Comparison of ENCODE assay signal across 8 cellular contexts in the genomic region with DNA sequence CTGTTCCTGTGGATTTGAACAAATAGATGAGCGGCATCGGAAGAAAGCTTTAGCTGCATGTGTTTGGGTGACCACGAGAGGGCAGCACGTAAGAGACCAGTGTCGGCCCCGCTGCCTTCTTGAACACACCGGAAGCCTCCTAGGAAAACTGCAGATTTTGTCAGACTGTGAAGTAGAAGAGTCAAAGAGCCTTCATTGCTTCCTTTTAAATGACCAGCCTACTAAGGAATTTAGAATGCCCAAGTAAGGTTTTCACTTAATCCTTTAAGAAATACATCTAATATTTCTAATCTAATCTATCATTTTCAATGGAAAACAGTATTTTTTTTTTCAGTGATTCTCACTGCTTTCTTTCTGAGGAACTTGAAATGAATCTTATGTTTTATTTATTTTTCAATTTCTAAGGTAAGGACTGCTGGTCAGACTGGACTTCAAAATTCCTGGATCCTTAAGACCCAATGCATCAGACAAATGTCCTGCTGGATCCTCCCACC. TPM values are rescaled to one million over a fixed set of nuclear protein-coding genes. Genes with fewer than 3 reads are reported as not detected.
DNase-seq lines count a peak whose midpoint lies in the region; ATAC-seq and TF ChIP-seq lines count a peak whose summit lies in the region.
"Had no signal": no experiment of that assay in that cellular context is flagged by ENCODE, and none has a peak within 500 bp of the region (broad histone marks: within the 10 kb centered on the region; RNA-seq: fewer than 3 reads in every experiment).

No MANE protein-coding gene starts in this region.

- intact Hi-C loops in PC-3 (cut with micrococcal nuclease), result loop anchor here (10.0 kb wide), 1 partner anchor 320 kb away; no protein-coding TSS in a partner anchor

- H3K4me1 ChIP-seq in KMS-11 (ENCODE audit: low read depth, poor library complexity, severe bottlenecking), result peaks cover 74% of the 10 kb centered on the region
- H3K4me1 ChIP-seq in PC-3 (ENCODE audit: insufficient read depth, low read length), result no peaks in the 10 kb centered on the region

- H3K27ac ChIP-seq in KMS-11 (peak overlapping the region; percentile 93), PC-3 (ENCODE audit: low read length) (no peak overlapping the region)
- H3K27ac ChIP-seq: skin epidermis had no signal

- H3K4me2 ChIP-seq in KMS-11, result peak overlapping the region; percentile 61
- H3K4me2 ChIP-seq in PC-3 (ENCODE audit: low read length), result no peak overlapping the region

- H3K9me2 ChIP-seq in PC-3 (replicated peaks; ENCODE audit: low read length), result no peaks in the 10 kb centered on the region

- peak overlapping the region; percentile 38; the same call in 1 of the 2 replicates for H2AFZ ChIP-seq in KMS-11 (ENCODE audit: low read depth)
- H2AFZ ChIP-seq in PC-3 (ENCODE audit: low read length), result no peak overlapping the region

- H3K36me3 ChIP-seq in KMS-11 (ENCODE audit: insufficient read depth), result no peaks in the 10 kb centered on the region
- no peaks in the 10 kb centered on the region for H3K36me3 ChIP-seq in PC-3 (ENCODE audit: low read depth, low read length)

- no peaks in the 10 kb centered on the region for H3F3A ChIP-seq in PC-3 (ENCODE audit: low read length, unreplicated experiment)

- peaks cover 29% of the 10 kb centered on the region for H3K27me3 Mint-ChIP-seq in activated T-cell treated with anti-CD3 and anti-CD28 coated beads, Interleukin-2, amount 50 U/mL, for 24 hours
- peaks cover 64% of the 10 kb centered on the region for H3K27me3 Mint-ChIP-seq in nephron progenitor cell (ENCODE audit: low read depth, poor library complexity)
- peaks cover 17% of the 10 kb centered on the region for H3K27me3 Mint-ChIP-seq in stimulated activated naive CD8-positive, alpha-beta T cell treated with anti-CD3 and anti-CD28 coated beads, Interleukin-15, amount 100 ng/mL, for 72 hours

- H3K4me3 Mint-ChIP-seq in activated T-cell treated with anti-CD3 and anti-CD28 coated beads, Interleukin-2, amount 50 U/mL, for 24 hours, result no peak overlapping the region
- H3K4me3 Mint-ChIP-seq in nephron progenitor cell, result no peak overlapping the region
- no peak overlapping the region for H3K4me3 Mint-ChIP-seq in stimulated activated naive CD8-positive, alpha-beta T cell treated with anti-CD3 and anti-CD28 coated beads, Interleukin-15, amount 100 ng/mL, for 72 hours

- BruUV-seq in PC-3 (replicated peaks; lab: Mats Ljungman, UMichigan), result no TSS peak

- no peaks in the 10 kb centered on the region for H3K27me3 ChIP-seq in KMS-11 (ENCODE audit: insufficient read depth, low read depth)
- H3K27me3 ChIP-seq in PC-3 (ENCODE audit: low read length), result no peaks in the 10 kb centered on the region; the same call in 1 of the 2 replicates

- H3K79me2 ChIP-seq in KMS-11 (ENCODE audit: insufficient read depth, low read depth), result no peaks in the 10 kb centered on the region
- H3K79me2 ChIP-seq in PC-3 (ENCODE audit: low read length), result no peaks in the 10 kb centered on the region

- H3K9ac ChIP-seq in KMS-11, result peak overlapping the region; percentile 56
- H3K9ac ChIP-seq in PC-3 (ENCODE audit: low read length), result no peak overlapping the region

- H3K4me3 ChIP-seq in KMS-11 (IDR thresholded peaks at IDR 0.05; ENCODE audit: insufficient read depth, low read depth, low read length), result no peak overlapping the region
- H3K4me3 ChIP-seq in PC-3 (ENCODE audit: low read length), result no peak overlapping the region
- H3K4me3 ChIP-seq in fibroblast of mammary gland (ENCODE audit: control insufficient read depth, low read depth, low read length), result no peak overlapping the region
- H3K4me3 ChIP-seq: skin epidermis had no signal

- no peak overlapping the region for H3K27ac Mint-ChIP-seq in activated T-cell treated with anti-CD3 and anti-CD28 coated beads, Interleukin-2, amount 50 U/mL, for 24 hours
- no peak overlapping the region for H3K27ac Mint-ChIP-seq in nephron progenitor cell
- no peak overlapping the region for H3K27ac Mint-ChIP-seq in stimulated activated naive CD8-positive, alpha-beta T cell treated with anti-CD3 and anti-CD28 coated beads, Interleukin-15, amount 100 ng/mL, for 72 hours

- POLR2A ChIA-PET in PC-3 (lab: Charles Lee; ENCODE audit: unreplicated experiment), result no interaction called here

- H3K9me3 Mint-ChIP-seq in activated T-cell treated with anti-CD3 and anti-CD28 coated beads, Interleukin-2, amount 50 U/mL, for 24 hours, result no peaks in the 10 kb centered on the region
- H3K9me3 Mint-ChIP-seq in nephron progenitor cell, result no peaks in the 10 kb centered on the region
- H3K9me3 Mint-ChIP-seq in stimulated activated naive CD8-positive, alpha-beta T cell treated with anti-CD3 and anti-CD28 coated beads, Interleukin-15, amount 100 ng/mL, for 72 hours, result no peaks in the 10 kb centered on the region

- no peaks in the 10 kb centered on the region for H3K36me3 Mint-ChIP-seq in activated T-cell treated with anti-CD3 and anti-CD28 coated beads, Interleukin-2, amount 50 U/mL, for 24 hours (ENCODE audit: low read depth)
- no peaks in the 10 kb centered on the region for H3K36me3 Mint-ChIP-seq in nephron progenitor cell (ENCODE audit: low read depth)

- CTCF ChIA-PET in PC-3 (lab: Charles Lee), result interaction anchor here (1.0 kb wide), 1 partner anchor 316 kb away, joined by 6 read pairs; no protein-coding TSS in a partner anchor

- H3K4me1 Mint-ChIP-seq in activated T-cell treated with anti-CD3 and anti-CD28 coated beads, Interleukin-2, amount 50 U/mL, for 24 hours (ENCODE audit: low read depth), result peaks cover 11% of the 10 kb centered on the region
- peaks cover 9% of the 10 kb centered on the region for H3K4me1 Mint-ChIP-seq in nephron progenitor cell
- H3K4me1 Mint-ChIP-seq in stimulated activated naive CD8-positive, alpha-beta T cell treated with anti-CD3 and anti-CD28 coated beads, Interleukin-15, amount 100 ng/mL, for 72 hours, result peaks cover 6% of the 10 kb centered on the region

- no peaks in the 10 kb centered on the region for H3K9me3 ChIP-seq in PC-3 (ENCODE audit: low read length)

- DNase-seq in PC-3, result peak; percentile 80
- peak; percentile 74 for DNase-seq in activated T-cell treated with anti-CD3 and anti-CD28 coated beads, Interleukin-2, amount 50 U/mL, for 24 hours
- peak; percentile 77 for DNase-seq in fibroblast of mammary gland (ENCODE audit: low read depth)
- peak; percentile 78 for DNase-seq in nephron progenitor cell
- DNase-seq in stimulated activated naive CD8-positive, alpha-beta T cell treated with anti-CD3 and anti-CD28 coated beads, Interleukin-15, amount 100 ng/mL, for 72 hours, result peak; percentile 57 to 60

- ATAC-seq in GM18519 (IDR thresholded peaks at IDR 0.05; ENCODE audit: low FRiP score, unreplicated experiment) (peak; percentile 55), PC-3 (peak; percentile 81)
- peak; percentile 62 for ATAC-seq in stimulated activated naive CD8-positive, alpha-beta T cell treated with anti-CD3 and anti-CD28 coated beads, Interleukin-15, amount 100 ng/mL, for 72 hours

- TF ChIP-seq CTCF in KMS-11 (conservative IDR thresholded peaks at IDR 0.05; ENCODE audit: low read depth, low read length), result peak; percentile 94
- peak; percentile 92 for TF ChIP-seq CTCF in PC-3 (conservative IDR thresholded peaks at IDR 0.05; ENCODE audit: low read depth, low read length)
- peak; percentile 91 for TF ChIP-seq CTCF in fibroblast of mammary gland (conservative IDR thresholded peaks at IDR 0.05; ENCODE audit: control insufficient read depth, insufficient read depth, low read depth, low read length)
- peak; percentile 80 for TF ChIP-seq CTCF in nephron progenitor cell (IDR thresholded peaks at IDR 0.05)

- H4K20me1 ChIP-seq in KMS-11 (ENCODE audit: insufficient read depth) (no peaks in the 10 kb centered on the region), PC-3 (ENCODE audit: low read length) (no peaks in the 10 kb centered on the region)

RNA-seq across cellular contexts. Expression of a gene that starts 55.4 kb away (rescaled TPM):
- 48.8 and 50.6 TPM in 2 replicates for total RNA-seq in PC-3 (2014; rRNA removed)
